Comparison of ENCODE assay signal across 8 cellular contexts in genomic region chr3:195905970-195906864, GRCh38. TPM values are rescaled to one million over a fixed set of nuclear protein-coding genes. Genes with fewer than 3 reads are reported as not detected.
DNase-seq lines count a peak whose midpoint lies in the region; ATAC-seq and TF ChIP-seq lines count a peak whose summit lies in the region.

No MANE protein-coding gene starts in this region.

- no peak for TF ChIP-seq POLR2A in HCT116 (IDR thresholded peaks at IDR 0.05; ENCODE audit: borderline replicate concordance, extremely low read depth, insufficient read depth, insufficient read length)
- TF ChIP-seq POLR2A in heart left ventricle (IDR thresholded peaks at IDR 0.05): no peak

- CTCF ChIA-PET in HCT116 (lab: Charles Lee): interaction anchor here (1.9 kb wide), 1 partner anchor 12 kb away, joined by 5 read pairs; no protein-coding TSS in a partner anchor
- CTCF ChIA-PET in activated CD4-positive, alpha-beta memory T cell treated with anti-CD3 and anti-CD28 coated beads for 36 hours (lab: Charles Lee): interaction anchor here (1.1 to 6.0 kb wide), 6 partner anchors 9 to 55 kb away, joined by 3 to 109 read pairs (median 14); no protein-coding TSS in a partner anchor

- H3K79me2 ChIP-seq in HCT116 (ENCODE audit: insufficient read depth, low read length): peaks cover 51% of the 10 kb centered on the region

- BruUV-seq in HCT116 (replicated peaks; lab: Mats Ljungman, UMichigan): no TSS peak

- no peak overlapping the region for H2AFZ ChIP-seq in HCT116 (ENCODE audit: low read depth, low read length, poor library complexity, severe bottlenecking)

- H3K9me2 ChIP-seq in HCT116 (ENCODE audit: insufficient read depth): no peaks in the 10 kb centered on the region

- intact Hi-C loops in HCT116 (cut with micrococcal nuclease) (no loop called here), heart left ventricle (cut with DNase I) (no loop called here)
- intact Hi-C loops in activated CD4-positive, alpha-beta memory T cell treated with anti-CD3 and anti-CD28 coated beads for 36 hours (cut with micrococcal nuclease): loop anchor here (2.0 to 10.0 kb wide), 4 partner anchors 276 to 1219 kb away; partner anchors contain the start of genes FAM43A, NCBP2 and PPP1R2

- DNase-seq in A172 (ENCODE audit: low spot score) (peak; percentile 21), HCT116 (ENCODE audit: low read depth, low spot score) (no peak), GDM1 (lab: John Stamatoyannopoulos, UW) (no peak), kidney glomerular epithelial cell (lab: John Stamatoyannopoulos, UW) (no peak), heart left ventricle (no peak)
- DNase-seq in activated CD4-positive, alpha-beta memory T cell treated with anti-CD3 and anti-CD28 coated beads for 36 hours: peak; percentile 21

- no peaks in the 10 kb centered on the region for H4K20me1 ChIP-seq in HCT116 (ENCODE audit: insufficient read depth)

- no peak for TF ChIP-seq CTCF in HCT116 (IDR thresholded peaks at IDR 0.05 in 2 of 3, conservative IDR thresholded peaks at IDR 0.05 in 1 of 3; ENCODE audit: borderline replicate concordance in 1 of 3, insufficient read depth in 1 of 3, low read depth in 2 of 3, low read length in 2 of 3)
- no peak for TF ChIP-seq CTCF in heart left ventricle (IDR thresholded peaks at IDR 0.05)

- H3K27ac Mint-ChIP-seq in activated CD4-positive, alpha-beta memory T cell treated with anti-CD3 and anti-CD28 coated beads for 36 hours: peak overlapping the region; percentile 99

- H3K9me3 Mint-ChIP-seq in activated CD4-positive, alpha-beta memory T cell treated with anti-CD3 and anti-CD28 coated beads for 36 hours: no peaks in the 10 kb centered on the region

- H3K4me1 ChIP-seq in HCT116 (ENCODE audit: control insufficient read depth in 1 of 2, insufficient read depth in 2 of 2, low read length in 2 of 2) (peaks cover 37 to 67% of the 10 kb centered on the region in 2 experiments), heart left ventricle (peaks cover 4 to 78% (median 28%) of the 10 kb centered on the region in 12 donors)

- peak overlapping the region; percentile 92 for H3K4me3 Mint-ChIP-seq in activated CD4-positive, alpha-beta memory T cell treated with anti-CD3 and anti-CD28 coated beads for 36 hours

- WGBS in heart left ventricle, 4 donors: 56 to 67% (median 65%) methylated on average over 17 of the region's 17 CpGs

- H3K27ac ChIP-seq in HCT116 (ENCODE audit: low read depth, low read length) (no peak overlapping the region), layer of hippocampus (ENCODE audit: low read depth, low read length) (peak overlapping the region; percentile 65), heart left ventricle (peak overlapping the region in 4 of 12 donors; percentile 13 to 94 (median 44))

- no peaks in the 10 kb centered on the region for H3K27me3 Mint-ChIP-seq in activated CD4-positive, alpha-beta memory T cell treated with anti-CD3 and anti-CD28 coated beads for 36 hours

- no peak for TF ChIP-seq RAD21 in HCT116 (IDR thresholded peaks at IDR 0.05; ENCODE audit: low read depth)

- no peaks in the 10 kb centered on the region for H3K36me3 Mint-ChIP-seq in activated CD4-positive, alpha-beta memory T cell treated with anti-CD3 and anti-CD28 coated beads for 36 hours

- H3K4me1 Mint-ChIP-seq in activated CD4-positive, alpha-beta memory T cell treated with anti-CD3 and anti-CD28 coated beads for 36 hours (ENCODE audit: low read depth): peaks cover 45% of the 10 kb centered on the region

- H3K4me3 ChIP-seq in HCT116 (replicated peaks in 1 of 2; ENCODE audit: low read depth in 1 of 2, low read length in 2 of 2) (no peak overlapping the region), heart left ventricle (peak overlapping the region in 6 of 12 donors; percentile 54 to 83 (median 70))

- ATAC-seq in HCT116 (no peak), HG03439 (IDR thresholded peaks at IDR 0.05; ENCODE audit: unreplicated experiment) (no peak), heart left ventricle (no peak)

- H3K4me2 ChIP-seq in HCT116 (ENCODE audit: low read length): peak overlapping the region; percentile 35

- H3K9me3 ChIP-seq in HCT116 (ENCODE audit: control insufficient read depth in 1 of 2, insufficient read depth in 1 of 2, low read depth in 1 of 2, low read length in 2 of 2): no peaks in the 10 kb centered on the region
- no peaks in the 10 kb centered on the region for H3K9me3 ChIP-seq in heart left ventricle

- RAD21 ChIA-PET in HCT116 (lab: Charles Lee; ENCODE audit: low non-redundant PET in 1 of 2, low total read pairs in 2 of 2, uncharacterized antibody in 2 of 2, unreplicated experiment in 2 of 2): no interaction called here

- H3K36me3 ChIP-seq in HCT116 (ENCODE audit: control insufficient read depth in 1 of 2, insufficient read depth in 2 of 2, low read length in 2 of 2) (no peaks in the 10 kb centered on the region), heart left ventricle (no peaks in the 10 kb centered on the region)

- H3K9ac ChIP-seq in HCT116 (ENCODE audit: low read length): no peak overlapping the region

- H3K27me3 ChIP-seq in HCT116 (ENCODE audit: insufficient read depth, low read length) (no peaks in the 10 kb centered on the region), layer of hippocampus (ENCODE audit: control insufficient read depth, insufficient read depth, low read length) (no peaks in the 10 kb centered on the region), heart left ventricle (no peaks in the 10 kb centered on the region)

- POLR2A ChIA-PET in HCT116 (lab: Charles Lee): no interaction called here
- POLR2A ChIA-PET in activated CD4-positive, alpha-beta memory T cell treated with anti-CD3 and anti-CD28 coated beads for 36 hours (lab: Charles Lee): interaction anchor here (1.2 to 4.0 kb wide), 2 partner anchors 10 to 663 kb away, joined by 3 to 51 read pairs; partner anchors contain the start of genes FBXO45 and WDR53

TF ChIP-seq in HCT116, 20 proteins besides CTCF, POLR2A, EP300 and RAD21 (continues in another document):
- TF ChIP-seq TCF7L2 (IDR thresholded peaks at IDR 0.05; ENCODE audit: borderline replicate concordance, extremely low read depth, insufficient read depth, insufficient read length) (no peak), CEBPB (IDR thresholded peaks at IDR 0.05; ENCODE audit: low read depth) (no peak), REST (IDR thresholded peaks at IDR 0.05; ENCODE audit: low read depth) (no peak), YY1 (IDR thresholded peaks at IDR 0.05; ENCODE audit: extremely low read depth, insufficient replicate concordance, low read depth, low read length) (no peak), SP1 (IDR thresholded peaks at IDR 0.05; ENCODE audit: low read depth) (no peak), FOSL1 (IDR thresholded peaks at IDR 0.05; ENCODE audit: low read depth) (no peak), ELF1 (IDR thresholded peaks at IDR 0.05; ENCODE audit: borderline replicate concordance, low read depth) (no peak), EGR1 (IDR thresholded peaks at IDR 0.05; ENCODE audit: low read depth) (no peak), EZH2phosphoT487 (IDR thresholded peaks at IDR 0.05; ENCODE audit: borderline replicate concordance) (no peak), ZFX (IDR thresholded peaks at IDR 0.05) (no peak), ATF3 (IDR thresholded peaks at IDR 0.05) (no peak), SIN3A (IDR thresholded peaks at IDR 0.05; ENCODE audit: low read depth) (no peak), MAX (IDR thresholded peaks at IDR 0.05) (no peak), JUND (IDR thresholded peaks at IDR 0.05) (no peak), ZNF274 (IDR thresholded peaks at IDR 0.05; ENCODE audit: low read depth, low read length) (no peak)

RNA-seq across cellular contexts. Expression of gene TNK2, which starts 2.1 kb away (rescaled TPM):
- total RNA-seq in A172 (2014; rRNA removed; shearing (Covaris generic)): 14.6 and 15.4 TPM in 2 replicates
- total RNA-seq in HCT116 (2021; ENCODE audit: unreplicated experiment): 55.1 TPM
- polyA plus RNA-seq in HCT116 (2012): 34.0 and 40.3 TPM in 2 replicates
- 10 to 100 TPM; 59.9 to 67.1 TPM for total RNA-seq in activated CD4-positive, alpha-beta memory T cell treated with anti-CD3 and anti-CD28 coated beads for 36 hours
- total RNA-seq in heart left ventricle: 10 to 100 TPM; 13.5 to 59.7 (median 28.7) TPM
- polyA plus RNA-seq in heart left ventricle: 10 to 100 TPM; 27.2 to 31.5 TPM

Comparison
In these comparisons a context has a peak if more than half of its experiments do, and no peak if none do; other contexts are left out.
1. DNase-seq: peak in A172 (single experiment) and activated CD4-positive, alpha-beta memory T cell treated with anti-CD3 and anti-CD28 coated beads for 36 hours (single experiment); none in HCT116 (single experiment), GDM1 (single experiment), kidney glomerular epithelial cell (single experiment) and heart left ventricle (0 of 5).